In the genomic region with DNA sequence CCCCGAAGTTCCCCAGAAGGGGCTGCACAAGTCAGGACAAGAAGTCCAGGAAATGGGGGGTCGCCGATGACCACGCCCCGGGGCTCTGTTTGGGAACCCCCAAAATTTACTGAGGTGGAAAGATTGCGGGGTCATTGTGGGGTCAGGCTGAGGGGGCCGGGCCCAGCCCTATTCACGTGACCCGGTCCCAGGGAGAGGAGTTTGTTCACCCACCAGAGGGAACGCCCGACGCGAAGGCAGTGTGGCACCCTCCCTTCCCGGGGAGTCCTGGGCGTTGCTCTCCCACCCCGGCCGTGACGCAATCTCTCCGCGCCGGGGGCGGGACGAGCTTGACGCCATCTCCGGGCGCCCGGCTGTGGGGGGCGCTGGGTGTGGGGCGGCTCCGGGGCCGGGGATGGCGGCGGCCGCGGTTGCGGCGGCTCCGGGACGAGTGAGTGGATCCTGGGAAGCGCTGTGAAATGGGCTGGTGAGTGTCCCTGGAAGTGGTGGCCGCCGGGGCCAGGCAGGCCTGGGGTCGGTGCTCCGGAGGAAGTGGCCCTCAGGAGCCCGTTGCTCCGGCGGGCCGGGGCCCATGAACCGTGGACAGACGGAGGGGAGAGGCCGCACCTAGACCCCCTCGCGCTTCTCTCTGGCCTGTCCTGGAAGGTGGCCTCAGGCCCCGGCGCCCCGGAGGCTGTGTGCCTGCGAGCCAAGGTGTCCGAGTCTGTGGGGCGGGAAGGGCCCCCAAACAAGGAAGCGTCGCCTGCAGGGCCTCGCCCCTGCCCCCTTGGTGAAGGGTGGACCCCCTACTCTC, we compare ENCODE assay signal across 8 cellular contexts. TPM values are rescaled to one million over a fixed set of nuclear protein-coding genes. Genes with fewer than 3 reads are reported as not detected.
DNase-seq lines count a peak whose midpoint lies in the region; ATAC-seq and TF ChIP-seq lines count a peak whose summit lies in the region.

A gene with protein sequence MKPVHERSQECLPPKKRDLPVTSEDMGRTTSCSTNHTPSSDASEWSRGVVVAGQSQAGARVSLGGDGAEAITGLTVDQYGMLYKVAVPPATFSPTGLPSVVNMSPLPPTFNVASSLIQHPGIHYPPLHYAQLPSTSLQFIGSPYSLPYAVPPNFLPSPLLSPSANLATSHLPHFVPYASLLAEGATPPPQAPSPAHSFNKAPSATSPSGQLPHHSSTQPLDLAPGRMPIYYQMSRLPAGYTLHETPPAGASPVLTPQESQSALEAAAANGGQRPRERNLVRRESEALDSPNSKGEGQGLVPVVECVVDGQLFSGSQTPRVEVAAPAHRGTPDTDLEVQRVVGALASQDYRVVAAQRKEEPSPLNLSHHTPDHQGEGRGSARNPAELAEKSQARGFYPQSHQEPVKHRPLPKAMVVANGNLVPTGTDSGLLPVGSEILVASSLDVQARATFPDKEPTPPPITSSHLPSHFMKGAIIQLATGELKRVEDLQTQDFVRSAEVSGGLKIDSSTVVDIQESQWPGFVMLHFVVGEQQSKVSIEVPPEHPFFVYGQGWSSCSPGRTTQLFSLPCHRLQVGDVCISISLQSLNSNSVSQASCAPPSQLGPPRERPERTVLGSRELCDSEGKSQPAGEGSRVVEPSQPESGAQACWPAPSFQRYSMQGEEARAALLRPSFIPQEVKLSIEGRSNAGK (plus strand): TSS at position 338 of the 793 bp plus-strand sequence. CDS start 3,765 bp downstream, outside the sequence.

- TF ChIP-seq CTCF in cardiac muscle cell (IDR thresholded peaks at IDR 0.05; ENCODE audit: low read depth, low read length) (no peak), parathyroid adenoma (IDR thresholded peaks at IDR 0.05) (no peak), tibial artery (IDR thresholded peaks at IDR 0.05) (peak in 1 of 2 experiments; percentile 35)

- DNase-seq in NCI-H1092 (lab: John Stamatoyannopoulos, UW) = peak; percentile 87
- DNase-seq in SW 1271 (lab: John Stamatoyannopoulos, UW) = peak; percentile 74 to 86
- peak; percentile 81 for DNase-seq in activated naive CD8-positive, alpha-beta T cell treated with anti-CD3 and anti-CD28 coated beads, Interleukin-2, amount 50 U/mL, for 16 hours (ENCODE audit: low read depth, low spot score)
- DNase-seq in cardiac muscle cell (ENCODE audit: low read depth in 1 of 2, low spot score in 1 of 2) = peak; percentile 91 to 96
- peak; percentile 87 to 96 for DNase-seq in tibial artery

- ATAC-seq in HG02610 (IDR thresholded peaks at IDR 0.05; ENCODE audit: unreplicated experiment) = peak; percentile 63

- H3K9me3 ChIP-seq in cardiac muscle cell (ENCODE audit: low read depth) (no peaks in the 10 kb centered on the region), parathyroid adenoma (ENCODE audit: control insufficient read depth, low read length) (no peaks in the 10 kb centered on the region), tibial artery (no peaks in the 10 kb centered on the region)

- H3K27me3 ChIP-seq in cardiac muscle cell (no peaks in the 10 kb centered on the region), parathyroid adenoma (ENCODE audit: control insufficient read depth, insufficient read depth, low read length) (no peaks in the 10 kb centered on the region), tibial artery (no peaks in the 10 kb centered on the region)

- intact Hi-C loops in tibial artery (cut with DNase I; ENCODE audit: low total_unique reads) = loop anchor here (5.0 kb wide), 1 partner anchor 34 kb away; no protein-coding TSS in a partner anchor

- H3K27ac ChIP-seq in cardiac muscle cell = peak within 1 kb of the TSS; percentile 42
- H3K27ac ChIP-seq in parathyroid adenoma = peak within 1 kb of the TSS; percentile 84
- peak within 1 kb of the TSS; percentile 90 to 96 for H3K27ac ChIP-seq in tibial artery

- peak within 1 kb of the TSS; percentile 98 for H2AFZ ChIP-seq in parathyroid adenoma

- H3K4me3 ChIP-seq in cardiac muscle cell (peak within 1 kb of the TSS; percentile 96), parathyroid adenoma (ENCODE audit: low read depth, low read length) (peak within 1 kb of the TSS; percentile 90), tibial artery (peak within 1 kb of the TSS; percentile 81 to 99)

- H3K4me1 ChIP-seq in cardiac muscle cell (ENCODE audit: low read depth) (peaks cover 6% of the 10 kb centered on the region), parathyroid adenoma (peaks cover 5% of the 10 kb centered on the region), tibial artery (peaks cover 0 to 22% (median 13%) of the 10 kb centered on the region in 4 donors)

- H3K36me3 ChIP-seq in cardiac muscle cell = peaks cover 8% of the 10 kb centered on the region
- H3K36me3 ChIP-seq in parathyroid adenoma (ENCODE audit: control insufficient read depth, insufficient read depth, low read length) = no peaks in the 10 kb centered on the region
- H3K36me3 ChIP-seq in tibial artery = peaks cover 22 to 28% (median 25%) of the 10 kb centered on the region in 3 donors

- peaks cover 22% of the 10 kb centered on the region for H3K79me2 ChIP-seq in parathyroid adenoma

- peak within 1 kb of the TSS; percentile 69 for H3K4me2 ChIP-seq in parathyroid adenoma (ENCODE audit: low read length)

- peak; percentile 77 for TF ChIP-seq POLR2A in GM10847 (IDR thresholded peaks at IDR 0.05; ENCODE audit: extremely low read depth, insufficient read length)

- peak within 1 kb of the TSS; percentile 80 for H3K9ac ChIP-seq in parathyroid adenoma

RNA-seq across cellular contexts. Expression of the gene that starts here (rescaled TPM):
- total RNA-seq in cardiac muscle cell = 16.0 and 20.9 TPM in 2 replicates
- 6.8 and 12.6 TPM in 2 replicates for polyA plus RNA-seq in cardiac muscle cell

Comparison
In these comparisons a context has a peak if more than half of its experiments do, and no peak if none do; other contexts are left out.
1. Peak in every context shown above with its lines: DNase-seq, ATAC-seq, H3K4me3 ChIP-seq and H3K27ac ChIP-seq.
2. H3K27ac ChIP-seq: peak in every context shown above with its lines; median percentile 93 in tibial artery; 84 in parathyroid adenoma; 42 in cardiac muscle cell.